Comparison of ENCODE assay signal across 12 cellular contexts in the genomic region with DNA sequence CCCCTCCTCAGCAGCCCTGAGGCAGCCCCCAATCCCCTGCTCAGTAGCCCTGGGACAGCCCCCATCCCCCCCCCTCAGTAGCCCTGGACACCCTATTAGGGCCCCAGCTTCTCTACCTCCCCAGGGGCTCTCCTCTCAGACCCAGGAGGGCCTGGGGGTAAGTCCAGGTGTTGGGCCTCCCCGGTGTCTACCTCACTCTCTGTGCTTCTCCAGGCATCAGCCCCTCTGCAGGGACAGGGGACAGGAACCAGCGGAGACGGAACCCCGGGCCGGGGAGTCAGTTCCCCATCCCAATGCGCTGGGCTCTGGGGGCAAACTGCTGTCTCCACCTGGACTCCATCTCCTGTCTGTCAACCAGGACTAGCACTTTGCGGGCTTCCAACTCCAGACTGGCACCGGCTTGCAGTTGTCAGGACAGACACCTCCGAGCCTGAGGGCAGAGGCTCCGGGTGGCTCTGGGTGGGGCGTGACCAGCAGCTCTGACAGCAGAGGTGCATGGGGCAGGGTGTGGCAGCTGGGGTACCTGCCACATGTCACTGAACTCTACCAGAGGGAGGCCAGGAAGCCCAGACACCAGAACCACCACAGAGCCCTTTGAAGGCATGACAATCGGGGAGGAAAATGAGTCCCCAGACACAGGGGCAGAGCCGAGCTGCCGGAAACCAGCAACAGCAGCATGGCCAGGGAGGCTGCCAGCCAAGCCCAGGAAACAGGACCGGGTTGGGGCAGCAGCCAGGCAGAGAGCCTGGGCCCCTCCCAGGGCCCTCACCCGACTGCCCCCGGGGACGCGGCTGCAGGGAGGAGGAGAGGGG. TPM values are rescaled to one million over a fixed set of nuclear protein-coding genes. Genes with fewer than 3 reads are reported as not detected.
A peak's percentile ranks its signal among the peaks of the same experiment; 100 is the strongest.
DNase-seq lines count a peak whose midpoint lies in the region; ATAC-seq and TF ChIP-seq lines count a peak whose summit lies in the region.
"Had no signal": no experiment of that assay in that cellular context is flagged by ENCODE, and none has a peak within 500 bp of the region (broad histone marks: within the 10 kb centered on the region; RNA-seq: fewer than 3 reads in every experiment).

No MANE protein-coding gene starts in this region.

- H3K4me1 Mint-ChIP-seq in activated T-cell treated with anti-CD3 and anti-CD28 coated beads, Interleukin-2, amount 50 U/mL, for 4 hours (ENCODE audit: low read depth), result peaks cover 19% of the 10 kb centered on the region

- no peaks in the 10 kb centered on the region for H3K9me3 Mint-ChIP-seq in activated T-cell treated with anti-CD3 and anti-CD28 coated beads, Interleukin-2, amount 50 U/mL, for 4 hours
- H3K9me3 Mint-ChIP-seq: mesothelial cell of epicardium had no signal

- peak; percentile 36 for ATAC-seq in Right ventricle myocardium superior (ENCODE audit: poor library complexity)
- ATAC-seq in Right ventricle myocardium inferior, result no peak
- peak; percentile 74 to 78 for ATAC-seq in activated T-cell treated with anti-CD3 and anti-CD28 coated beads, Interleukin-2, amount 50 U/mL, for 4 hours
- ATAC-seq in HG02642 (IDR thresholded peaks at IDR 0.05; ENCODE audit: poor library complexity, unreplicated experiment), result no peak
- no peak for ATAC-seq in HG02623 (IDR thresholded peaks at IDR 0.05; ENCODE audit: unreplicated experiment)

- H3K36me3 ChIP-seq in tibial nerve, result no peaks in the 10 kb centered on the region
- H3K36me3 ChIP-seq: WERI-Rb-1 had no signal

- intact Hi-C loops in Right ventricle myocardium superior (cut with DNase I) (no loop called here), Right ventricle myocardium inferior (cut with DNase I) (no loop called here)

- no peak for TF ChIP-seq POLR2A in tibial nerve (IDR thresholded peaks at IDR 0.05)

- H3K4me3 Mint-ChIP-seq in activated T-cell treated with anti-CD3 and anti-CD28 coated beads, Interleukin-2, amount 50 U/mL, for 4 hours, result peak overlapping the region; percentile 47
- H3K4me3 Mint-ChIP-seq: mesothelial cell of epicardium had no signal

- no peak for TF ChIP-seq CTCF in tibial nerve (IDR thresholded peaks at IDR 0.05)

- H3K36me3 Mint-ChIP-seq in activated T-cell treated with anti-CD3 and anti-CD28 coated beads, Interleukin-2, amount 50 U/mL, for 4 hours (ENCODE audit: insufficient read depth), result no peaks in the 10 kb centered on the region
- H3K36me3 Mint-ChIP-seq: mesothelial cell of epicardium had no signal

- TF ChIP-seq EP300 in tibial nerve (IDR thresholded peaks at IDR 0.05), result peak in 1 of 2 donors; percentile 25

- 32 to 37% methylated on average over 15 to 17 of the region's 19 CpGs for WGBS in tibial nerve, 2 donors

- no peaks in the 10 kb centered on the region for H3K9me3 ChIP-seq in tibial nerve

- peaks cover 0 to 12% of the 10 kb centered on the region in 2 donors for H3K27me3 ChIP-seq in tibial nerve

- peak overlapping the region; percentile 56 to 89 (median 70) for H3K27ac ChIP-seq in tibial nerve
- H3K27ac ChIP-seq: C4-2B, WERI-Rb-1 had no signal

- DNase-seq in Right ventricle myocardium superior (peak; percentile 50), Right ventricle myocardium inferior (ENCODE audit: missing footprints) (no peak), hippocampal formation (lab: John Stamatoyannopoulos, UW) (peak; percentile 16 to 38), tibial nerve (ENCODE audit: low spot score in 2 of 2) (no peak), NCI-H1048 (lab: John Stamatoyannopoulos, UW) (no peak)
- peak; percentile 24 for DNase-seq in activated T-cell treated with anti-CD3 and anti-CD28 coated beads, Interleukin-2, amount 50 U/mL, for 4 hours
- DNase-seq: NCI-H187, WERI-Rb-1 had no signal

- peaks cover 0 to 46% (median 23%) of the 10 kb centered on the region in 4 donors for H3K4me1 ChIP-seq in tibial nerve

- no peaks in the 10 kb centered on the region for H3K27me3 Mint-ChIP-seq in activated T-cell treated with anti-CD3 and anti-CD28 coated beads, Interleukin-2, amount 50 U/mL, for 4 hours (ENCODE audit: low read depth)

- H3K4me3 ChIP-seq in tibial nerve, result no peak overlapping the region

RNA-seq across cellular contexts. Expression of a gene that starts 17.7 kb away (rescaled TPM):
- total RNA-seq in Right ventricle myocardium superior, result 107 TPM
- 119 TPM for total RNA-seq in Right ventricle myocardium inferior
- total RNA-seq in activated T-cell treated with anti-CD3 and anti-CD28 coated beads, Interleukin-2, amount 50 U/mL, for 4 hours, result 10 to 100 TPM; 30.4 to 33.4 (median 31.4) TPM
- 10 to 100 TPM; 48.6 to 61.4 (median 55.9) TPM for total RNA-seq in tibial nerve

Comparison
In these comparisons a context has a peak if more than half of its experiments do, and no peak if none do; other contexts are left out.
1. ATAC-seq: peak in Right ventricle myocardium superior (single experiment) and activated T-cell treated with anti-CD3 and anti-CD28 coated beads, Interleukin-2, amount 50 U/mL, for 4 hours (2 of 2); none in Right ventricle myocardium inferior (single experiment), HG02642 (single experiment) and HG02623 (single experiment).
2. DNase-seq: peak in Right ventricle myocardium superior (single experiment), activated T-cell treated with anti-CD3 and anti-CD28 coated beads, Interleukin-2, amount 50 U/mL, for 4 hours (single experiment) and hippocampal formation (2 of 2); none in Right ventricle myocardium inferior (single experiment), tibial nerve (0 of 2) and NCI-H1048 (single experiment).